Comparison of ENCODE assay signal across 1 cellular context in genomic region chr6:1679691-1680068, GRCh38.
TF ChIP-seq lines count a peak whose summit lies in the region.

No MANE protein-coding gene starts in this region.

TF ChIP-seq in HCT116, 20 proteins besides CTCF, POLR2A, EP300 and RAD21 (continued from another document):
- TF ChIP-seq ZNF274 (IDR thresholded peaks at IDR 0.05; ENCODE audit: low read depth, low read length): no peak
- no peak for TF ChIP-seq TCF7L2 (IDR thresholded peaks at IDR 0.05; ENCODE audit: borderline replicate concordance, extremely low read depth, insufficient read depth, insufficient read length)
- no peak for TF ChIP-seq ZFX (IDR thresholded peaks at IDR 0.05)
